8 cellular contexts compared by ENCODE assay signal in the genomic region with DNA sequence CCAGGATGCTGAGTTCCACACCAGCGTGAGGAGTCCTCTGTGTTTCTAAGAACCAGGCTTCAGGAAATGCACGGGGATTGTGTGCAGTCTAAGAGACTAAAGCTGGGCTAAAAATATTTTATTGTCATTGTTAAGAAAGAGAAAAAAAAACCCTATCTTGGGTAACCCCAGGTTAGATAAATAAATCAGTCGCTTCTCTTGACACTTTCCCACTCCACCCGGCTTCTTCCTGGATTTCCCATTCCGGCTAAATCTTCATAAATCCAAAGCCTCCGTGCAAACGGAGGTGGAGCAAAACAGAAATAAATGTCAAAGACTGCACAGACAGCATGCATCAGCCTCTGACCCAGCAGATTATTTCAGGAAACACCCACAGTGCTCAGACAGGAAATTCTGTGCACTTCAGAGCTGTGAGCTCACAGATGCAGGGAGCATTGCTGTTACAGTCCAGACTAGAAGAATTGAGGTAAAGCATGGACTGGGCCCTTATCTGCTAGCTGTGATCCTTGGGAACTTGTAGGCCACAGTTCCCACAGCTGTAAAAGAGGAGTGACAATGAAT. TPM values are rescaled to one million over a fixed set of nuclear protein-coding genes. Genes with fewer than 3 reads are reported as not detected.
DNase-seq lines count a peak whose midpoint lies in the region; ATAC-seq and TF ChIP-seq lines count a peak whose summit lies in the region.

No MANE protein-coding gene starts in this region.

- intact Hi-C loops in esophagus muscularis mucosa (cut with DNase I): no loop called here

- H3K9me3 ChIP-seq in esophagus muscularis mucosa (peaks cover 0 to 4% (median 0%) of the 10 kb centered on the region in 4 donors), HAP-1 (no peaks in the 10 kb centered on the region)

- peak overlapping the region; percentile 8 for H3K4me3 ChIP-seq in NB4 (ENCODE audit: low read depth, low read length)
- H3K4me3 ChIP-seq in cardiac fibroblast (replicated peaks in 1 of 2; ENCODE audit: low read depth in 2 of 2, low read length in 2 of 2): no peak overlapping the region
- no peak overlapping the region for H3K4me3 ChIP-seq in esophagus muscularis mucosa
- H3K4me3 ChIP-seq in HAP-1: no peak overlapping the region

- TF ChIP-seq POLR2A in NB4 (IDR thresholded peaks at IDR 0.05; ENCODE audit: extremely low read depth, insufficient read length) (no peak), esophagus muscularis mucosa (IDR thresholded peaks at IDR 0.05; ENCODE audit: low read depth) (no peak)

- 14% methylated on average over 7 of the region's 7 CpGs for whole genome bisulfite sequencing in esophagus muscularis mucosa

- H3K4me1 ChIP-seq in esophagus muscularis mucosa (peaks cover 0 to 32% (median 23%) of the 10 kb centered on the region in 4 donors), HAP-1 (no peaks in the 10 kb centered on the region)

- peak; percentile 45 for ATAC-seq in GM21619 (IDR thresholded peaks at IDR 0.05; ENCODE audit: unreplicated experiment)

- H3K27me3 ChIP-seq in esophagus muscularis mucosa (no peaks in the 10 kb centered on the region), HAP-1 (ENCODE audit: low read depth) (no peaks in the 10 kb centered on the region; the same call in 1 of the 2 replicates)

- in situ Hi-C loops in HAP-1 (cut with MboI; ENCODE audit: low sequenced_read_pairs): no loop called here

- peak overlapping the region in 2 of 4 donors; percentile 13 to 68 for H3K27ac ChIP-seq in esophagus muscularis mucosa (replicated peaks in 1 of 4)

- no peak for TF ChIP-seq EP300 in esophagus muscularis mucosa (IDR thresholded peaks at IDR 0.05)

- TF ChIP-seq CTCF in NB4 (IDR thresholded peaks at IDR 0.05; ENCODE audit: low read depth, low read length) (no peak), cardiac fibroblast (IDR thresholded peaks at IDR 0.05; ENCODE audit: low read depth, low read length) (no peak), esophagus muscularis mucosa (IDR thresholded peaks at IDR 0.05) (no peak)

- no peaks in the 10 kb centered on the region for H3K36me3 ChIP-seq in esophagus muscularis mucosa
- no peaks in the 10 kb centered on the region for H3K36me3 ChIP-seq in HAP-1 (replicated peaks)

- peak; percentile 81 for DNase-seq in GM04504 (ENCODE audit: low read depth)
- DNase-seq in NB4 (ENCODE audit: low read depth): peak; percentile 86
- DNase-seq in cardiac fibroblast (ENCODE audit: low read depth in 2 of 2): peak; percentile 81 to 86
- peak; percentile 29 for DNase-seq in mucosa of gallbladder (ENCODE audit: low spot score)
- DNase-seq in esophagus muscularis mucosa (ENCODE audit: extremely low spot score): no peak
- no peak for DNase-seq in HAP-1 (ENCODE audit: low spot score in 2 of 2)
- no peak for DNase-seq in NCI-H1417 treated with DMSO at 0.1 percent for 48 hours (lab: John Stamatoyannopoulos, UW)

RNA-seq across cellular contexts. Expression of a gene that starts 44.8 kb away (rescaled TPM):
- 6.3 TPM for total RNA-seq in mucosa of gallbladder
- total RNA-seq in esophagus muscularis mucosa: 1 to 10 TPM in 2 of 4 donors, under 1 TPM in 2; under 0.01 to 1.3 (median 1.1) TPM

Comparison
In these comparisons a context has a peak if more than half of its experiments do, and no peak if none do; other contexts are left out.
1. DNase-seq: peak in GM04504 (single experiment), NB4 (single experiment), cardiac fibroblast (2 of 2) and mucosa of gallbladder (single experiment); none in esophagus muscularis mucosa (single experiment), HAP-1 (0 of 2) and NCI-H1417 treated with DMSO at 0.1 percent for 48 hours (single experiment).